Comparison of ENCODE assay signal across 8 cellular contexts in genomic region chr2:11465485-11466306, GRCh38. TPM values are rescaled to one million over a fixed set of nuclear protein-coding genes. Genes with fewer than 3 reads are reported as not detected.
DNase-seq lines count a peak whose midpoint lies in the region; ATAC-seq and TF ChIP-seq lines count a peak whose summit lies in the region.

Gene E2F6 (minus strand): TSS chr2:11466161. CDS start chr2:11465879, 282 bp downstream.

- H3K36me3 ChIP-seq in lower lobe of right lung, result no peaks in the 10 kb centered on the region

- peaks cover 25% of the 10 kb centered on the region for H3K4me1 Mint-ChIP-seq in activated CD8-positive, alpha-beta T cell treated with anti-CD3 and anti-CD28 coated beads, Interleukin-2, amount 10 ng/mL, durations not matched to agents 7 days and 5 days (ENCODE audit: low read depth)

- CTCF ChIA-PET in activated CD8-positive, alpha-beta T cell treated with anti-CD3 and anti-CD28 coated beads, Interleukin-2, amount 10 ng/mL, durations not matched to agents 7 days and 5 days (lab: Charles Lee), result interaction anchor here (0.7 to 2.3 kb wide), 6 partner anchors 19 to 633 kb away, joined by 3 to 12 read pairs (median 4); a partner anchor contains a TSS

- ATAC-seq in GM19452 (IDR thresholded peaks at IDR 0.05; ENCODE audit: unreplicated experiment) (peak; percentile 72), lower lobe of right lung (peak; percentile 96 to 98)
- peak; percentile 89 for ATAC-seq in activated CD8-positive, alpha-beta T cell treated with anti-CD3 and anti-CD28 coated beads, Interleukin-2, amount 10 ng/mL, durations not matched to agents 7 days and 5 days

- H3K4me1 ChIP-seq in lower lobe of right lung, result peaks cover 32% of the 10 kb centered on the region

- no peaks in the 10 kb centered on the region for H3K9me3 ChIP-seq in lower lobe of right lung

- DNase-seq in CD1c-positive myeloid dendritic cell (ENCODE audit: extremely low spot score) (peak; percentile 95), HS-5 (ENCODE audit: low read depth) (peak; percentile 72), NK-92 (lab: John Stamatoyannopoulos, UW; ENCODE audit: unreplicated experiment) (peak; percentile 11), ecto neural progenitor cell (ENCODE audit: low spot score) (peak; percentile 98), lower lobe of right lung (peak; percentile 92)
- peak; percentile 87 for DNase-seq in activated CD8-positive, alpha-beta T cell treated with anti-CD3 and anti-CD28 coated beads, Interleukin-2, amount 10 ng/mL, durations not matched to agents 7 days and 5 days
- peak; percentile 56 to 87 (median 78) for DNase-seq in stimulated activated CD4-positive, alpha-beta T cell treated with anti-CD3 and anti-CD28 coated beads, TNF-alpha, amount 100 ng/mL, for 1 hour (ENCODE audit: low read depth in 3 of 3, low spot score in 1 of 3)

- no peaks in the 10 kb centered on the region for H3K9me3 Mint-ChIP-seq in activated CD8-positive, alpha-beta T cell treated with anti-CD3 and anti-CD28 coated beads, Interleukin-2, amount 10 ng/mL, durations not matched to agents 7 days and 5 days (ENCODE audit: insufficient read depth)

- no peaks in the 10 kb centered on the region for H3K27me3 ChIP-seq in lower lobe of right lung (ENCODE audit: low read depth)

- peak within 1 kb of the TSS; percentile 94 for H3K4me3 Mint-ChIP-seq in activated CD8-positive, alpha-beta T cell treated with anti-CD3 and anti-CD28 coated beads, Interleukin-2, amount 10 ng/mL, durations not matched to agents 7 days and 5 days

- peak within 1 kb of the TSS; percentile 87 for H3K27ac ChIP-seq in lower lobe of right lung

- no peak for TF ChIP-seq CTCF in lower lobe of right lung (IDR thresholded peaks at IDR 0.05)

- H3K4me3 ChIP-seq in lower lobe of right lung, result peak within 1 kb of the TSS; percentile 87

- H3K36me3 Mint-ChIP-seq in activated CD8-positive, alpha-beta T cell treated with anti-CD3 and anti-CD28 coated beads, Interleukin-2, amount 10 ng/mL, durations not matched to agents 7 days and 5 days (ENCODE audit: low read depth), result peaks cover 16% of the 10 kb centered on the region

- POLR2A ChIA-PET in activated CD8-positive, alpha-beta T cell treated with anti-CD3 and anti-CD28 coated beads, Interleukin-2, amount 10 ng/mL, durations not matched to agents 7 days and 5 days (lab: Charles Lee), result interaction anchor here (1.0 kb wide), 1 partner anchor 311 kb away, joined by 3 read pairs; the partner anchor contains the start of gene SLC66A3

- H3K27me3 Mint-ChIP-seq in activated CD8-positive, alpha-beta T cell treated with anti-CD3 and anti-CD28 coated beads, Interleukin-2, amount 10 ng/mL, durations not matched to agents 7 days and 5 days (ENCODE audit: low read depth), result no peaks in the 10 kb centered on the region

- intact Hi-C loops in lower lobe of right lung (cut with DNase I), result no loop called here

- H3K27ac Mint-ChIP-seq in activated CD8-positive, alpha-beta T cell treated with anti-CD3 and anti-CD28 coated beads, Interleukin-2, amount 10 ng/mL, durations not matched to agents 7 days and 5 days, result peak within 1 kb of the TSS; percentile 94

RNA-seq across cellular contexts. Expression of gene E2F6, which starts in this region (rescaled TPM):
- 1 to 10 TPM; 8.2 to 8.4 TPM for total RNA-seq in activated CD8-positive, alpha-beta T cell treated with anti-CD3 and anti-CD28 coated beads, Interleukin-2, amount 10 ng/mL, durations not matched to agents 7 days and 5 days
- total RNA-seq in lower lobe of right lung, result 12.3 TPM

Comparison
In these comparisons a context has a peak if more than half of its experiments do, and no peak if none do; other contexts are left out.
1. Peak in every context shown above with its lines: DNase-seq, ATAC-seq, H3K4me3 ChIP-seq and H3K27ac ChIP-seq.
2. DNase-seq: peak in every context shown above with its lines; median percentile 98 in ecto neural progenitor cell; 95 in CD1c-positive myeloid dendritic cell; 92 in lower lobe of right lung; 87 in activated CD8-positive, alpha-beta T cell treated with anti-CD3 and anti-CD28 coated beads, Interleukin-2, amount 10 ng/mL, durations not matched to agents 7 days and 5 days; 78 in stimulated activated CD4-positive, alpha-beta T cell treated with anti-CD3 and anti-CD28 coated beads, TNF-alpha, amount 100 ng/mL, for 1 hour; 72 in HS-5; 11 in NK-92.